ENCODE assay signal across 10 cellular contexts in genomic region chr1:67431869-67432578, GRCh38. TPM values are rescaled to one million over a fixed set of nuclear protein-coding genes. Genes with fewer than 3 reads are reported as not detected.
DNase-seq lines count a peak whose midpoint lies in the region; ATAC-seq and TF ChIP-seq lines count a peak whose summit lies in the region.
"Had no signal": no experiment of that assay in that cellular context is flagged by ENCODE, and none has a peak within 500 bp of the region (broad histone marks: within the 10 kb centered on the region; RNA-seq: fewer than 3 reads in every experiment).

No MANE protein-coding gene starts in this region.

- DNase-seq in CD4-positive, CD25-positive, alpha-beta regulatory T cell: no peak
- peak; percentile 31 for DNase-seq in HT-29 (ENCODE audit: low spot score)
- DNase-seq in activated naive CD4-positive, alpha-beta T cell treated with anti-CD3 and anti-CD28 coated beads, Interleukin-2, amount 50 U/mL, for 72 hours (ENCODE audit: low spot score in 2 of 2): no peak
- no peak for DNase-seq in chondrocyte (ENCODE audit: low spot score)
- no peak for DNase-seq in Ammon's horn (ENCODE audit: low spot score)
- DNase-seq: pancreas had no signal

- H3K27ac ChIP-seq in CD4-positive, CD25-positive, alpha-beta regulatory T cell (ENCODE audit: insufficient read depth, low read length, poor library complexity, severe bottlenecking): no peak overlapping the region
- H3K27ac ChIP-seq in muscle layer of colon (ENCODE audit: low read depth, low read length): no peak overlapping the region

- ATAC-seq in CD4-positive, CD25-positive, alpha-beta regulatory T cell (ENCODE audit: low read depth in 2 of 2): no peak
- ATAC-seq in activated naive CD4-positive, alpha-beta T cell treated with anti-CD3 and anti-CD28 coated beads, Interleukin-2, amount 50 U/mL, for 72 hours: no peak
- ATAC-seq in GM19324 (IDR thresholded peaks at IDR 0.05; ENCODE audit: low FRiP score, unreplicated experiment): no peak
- ATAC-seq in HG02885 (IDR thresholded peaks at IDR 0.05; ENCODE audit: poor library complexity, unreplicated experiment): no peak
- ATAC-seq: pancreas had no signal

- no peaks in the 10 kb centered on the region for H3K9me3 Mint-ChIP-seq in CD4-positive, CD25-positive, alpha-beta regulatory T cell
- no peaks in the 10 kb centered on the region for H3K9me3 Mint-ChIP-seq in activated naive CD4-positive, alpha-beta T cell treated with anti-CD3 and anti-CD28 coated beads, Interleukin-2, amount 50 U/mL, for 72 hours
- no peaks in the 10 kb centered on the region for H3K9me3 Mint-ChIP-seq in chondrocyte (ENCODE audit: low read depth)

- H3K4me1 ChIP-seq in CD4-positive, CD25-positive, alpha-beta regulatory T cell (ENCODE audit: control insufficient read depth, insufficient read depth, low read length, poor library complexity, severe bottlenecking): peaks cover 24% of the 10 kb centered on the region
- H3K4me1 ChIP-seq in muscle layer of colon (ENCODE audit: insufficient read depth, low read length): peaks cover 15% of the 10 kb centered on the region

- TF ChIP-seq CTCF in chondrocyte (IDR thresholded peaks at IDR 0.05): no peak

- H3K36me3 Mint-ChIP-seq in CD4-positive, CD25-positive, alpha-beta regulatory T cell: peaks cover 6% of the 10 kb centered on the region
- H3K36me3 Mint-ChIP-seq in activated naive CD4-positive, alpha-beta T cell treated with anti-CD3 and anti-CD28 coated beads, Interleukin-2, amount 50 U/mL, for 72 hours: peaks cover 35 to 44% of the 10 kb centered on the region in 2 donors
- H3K36me3 Mint-ChIP-seq in chondrocyte (ENCODE audit: low read depth): no peaks in the 10 kb centered on the region

- H3K4me3 ChIP-seq in CD4-positive, CD25-positive, alpha-beta regulatory T cell (ENCODE audit: low read depth, low read length): peak overlapping the region; percentile 92
- H3K4me3 ChIP-seq in muscle layer of colon (ENCODE audit: low read depth in 1 of 2, low read length in 2 of 2): peak overlapping the region in 1 of 2 donors; percentile 98

- no peaks in the 10 kb centered on the region for H3K9me3 ChIP-seq in CD4-positive, CD25-positive, alpha-beta regulatory T cell (ENCODE audit: control insufficient read depth in 2 of 2, low read length in 2 of 2)
- no peaks in the 10 kb centered on the region for H3K9me3 ChIP-seq in muscle layer of colon (ENCODE audit: low read length)
- H3K9me3 ChIP-seq: pancreas had no signal

- H3K27me3 Mint-ChIP-seq in CD4-positive, CD25-positive, alpha-beta regulatory T cell: peaks cover 6% of the 10 kb centered on the region
- H3K27me3 Mint-ChIP-seq in chondrocyte (ENCODE audit: low read depth): no peaks in the 10 kb centered on the region

- peak overlapping the region; percentile 21 to 87 (median 38) for H3K27ac Mint-ChIP-seq in CD4-positive, CD25-positive, alpha-beta regulatory T cell
- H3K27ac Mint-ChIP-seq in activated naive CD4-positive, alpha-beta T cell treated with anti-CD3 and anti-CD28 coated beads, Interleukin-2, amount 50 U/mL, for 72 hours: peak overlapping the region; percentile 84 to 97
- H3K27ac Mint-ChIP-seq in chondrocyte (ENCODE audit: unreplicated experiment): no peak overlapping the region

- H3K9ac ChIP-seq in muscle layer of colon (ENCODE audit: low read length): peak overlapping the region; percentile 87

- H3K4me3 Mint-ChIP-seq in CD4-positive, CD25-positive, alpha-beta regulatory T cell: peak overlapping the region; percentile 75 to 97 (median 84)
- no peak overlapping the region for H3K4me3 Mint-ChIP-seq in chondrocyte (ENCODE audit: unreplicated experiment)

- no peaks in the 10 kb centered on the region for H3K27me3 ChIP-seq in CD4-positive, CD25-positive, alpha-beta regulatory T cell (ENCODE audit: control insufficient read depth, insufficient read depth, low read length)
- H3K27me3 ChIP-seq in muscle layer of colon (ENCODE audit: control insufficient read depth in 1 of 2, insufficient read depth in 2 of 2, low read length in 2 of 2): no peaks in the 10 kb centered on the region
- H3K27me3 ChIP-seq: cardiac muscle cell, pancreas had no signal

- peaks cover 5 to 35% (median 23%) of the 10 kb centered on the region in 4 donors for H3K4me1 Mint-ChIP-seq in CD4-positive, CD25-positive, alpha-beta regulatory T cell
- H3K4me1 Mint-ChIP-seq in chondrocyte (ENCODE audit: low read depth): peaks cover 52% of the 10 kb centered on the region

- no peaks in the 10 kb centered on the region for H3K36me3 ChIP-seq in CD4-positive, CD25-positive, alpha-beta regulatory T cell (ENCODE audit: control insufficient read depth, insufficient read depth, low read length)
- no peaks in the 10 kb centered on the region for H3K36me3 ChIP-seq in muscle layer of colon (ENCODE audit: insufficient read depth, low read length)
- H3K36me3 ChIP-seq: cardiac muscle cell, pancreas had no signal

RNA-seq across cellular contexts. Expression of gene SERBP1, which starts 1.8 kb away (rescaled TPM):
- 148 TPM for total RNA-seq in CD4-positive, CD25-positive, alpha-beta regulatory T cell
- polyA plus RNA-seq in CD4-positive, CD25-positive, alpha-beta regulatory T cell: 100 to 1,000 TPM; 131 to 139 (median 137) TPM
- total RNA-seq in HT-29 (2014; rRNA removed; shearing (Covaris generic)): 227 TPM in 2 replicates
- total RNA-seq in activated naive CD4-positive, alpha-beta T cell treated with anti-CD3 and anti-CD28 coated beads, Interleukin-2, amount 50 U/mL, for 72 hours: 100 to 1,000 TPM; 354 to 447 TPM
- total RNA-seq in chondrocyte: 143 to 175 TPM (median 145 TPM) in 3 replicates
